34 cellular contexts compared by ENCODE assay signal in the genomic region with DNA sequence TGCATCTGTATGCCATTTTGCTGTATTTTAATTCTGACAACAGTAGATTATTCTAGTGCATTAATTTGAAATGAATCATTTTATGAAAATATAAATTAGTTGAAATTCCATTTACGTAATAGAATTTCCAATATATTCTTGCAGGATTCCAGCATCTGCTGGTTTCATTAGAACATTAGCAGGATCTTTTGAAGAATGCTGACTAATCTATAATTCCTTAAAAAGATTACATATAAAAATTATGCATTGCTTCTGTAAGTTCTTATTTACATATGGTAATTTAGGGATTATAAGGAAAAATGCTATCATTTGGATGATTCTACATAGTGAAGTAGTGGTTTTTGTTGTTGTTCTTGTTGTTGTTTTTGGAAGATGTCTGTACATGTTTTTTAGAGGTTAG.
"Had no signal": no experiment of that assay in that cellular context is flagged by ENCODE, and none has a peak within 500 bp of the region (broad histone marks: within the 10 kb centered on the region; RNA-seq: fewer than 3 reads in every experiment).

No MANE protein-coding gene starts in this region.

- H3K27me3 ChIP-seq: adrenal gland, body of pancreas, brain microvascular endothelial cell, breast epithelium had no signal

- H3K9me3 ChIP-seq: adrenal gland, body of pancreas, breast epithelium had no signal

- H3K4me3 ChIP-seq: adrenal gland, body of pancreas, breast epithelium had no signal

- FAIRE-seq: astrocyte, colon, TTC549 had no signal

- DNase-seq: activated B cell treated with CpG ODN at 0.5 μM for 24 hours; activated CD4-positive, alpha-beta memory T cell treated with anti-CD3 and anti-CD28 coated beads for 36 hours; activated CD4-positive, alpha-beta T cell treated with anti-CD3 and anti-CD28 coated beads for 4 hours; activated CD4-positive, alpha-beta T cell treated with anti-CD3 and anti-CD28 coated beads, Interleukin-2, amount 10 ng/mL, durations not matched to agents 24 days and 14 days; activated CD4-positive, alpha-beta T cell treated with anti-CD3 and anti-CD28 coated beads, Interleukin-2, amount 50 U/mL, for 1 hour; activated CD4-positive, alpha-beta T cell treated with anti-CD3 and anti-CD28 coated beads, Interleukin-2, amount 50 U/mL, for 4 hours; activated CD4-positive, CD25-positive, alpha-beta regulatory T cell treated with anti-CD3 and anti-CD28 coated beads, Interleukin-2, amount 50 U/mL, for 72 hours; activated CD8-positive, alpha-beta memory T cell treated with anti-CD3 and anti-CD28 coated beads, Interleukin-2, amount 50 U/mL, for 4 hours; activated CD8-positive, alpha-beta T cell treated with anti-CD3 and anti-CD28 coated beads for 36 hours; activated effector memory CD4-positive, alpha-beta T cell treated with anti-CD3 and anti-CD28 coated beads, Interleukin-2, amount 50 U/mL, for 16 hours; activated gamma-delta T cell treated with Interleukin-2 at 50 U/mL for 16 hours; activated naive CD4-positive, alpha-beta T cell; activated naive CD4-positive, alpha-beta T cell treated with anti-CD3 and anti-CD28 coated beads for 36 hours; activated naive CD4-positive, alpha-beta T cell treated with anti-CD3 and anti-CD28 coated beads, Interleukin-2, amount 50 U/mL, for 16 hours; activated naive CD8-positive, alpha-beta T cell treated with anti-CD3 and anti-CD28 coated beads for 36 hours; activated T-cell treated with anti-CD3 and anti-CD28 coated beads for 4 hours; activated T-cell treated with anti-CD3 and anti-CD28 coated beads, Interleukin-2, amount 50 U/mL, for 1 hour; activated T-cell treated with anti-CD3 and anti-CD28 coated beads, Interleukin-2, amount 50 U/mL, for 4 hours; activated T-cell treated with anti-CD3 and anti-CD28 coated beads, Interleukin-2, amount 50 U/mL, for 72 hours; adrenal gland; amniotic stem cell; aorta; body of pancreas; brain microvascular endothelial cell; central memory CD4-positive, alpha-beta T cell; T-helper 2 cell; T-helper 9 cell had no signal

- ATAC-seq: activated CD8-positive, alpha-beta T cell treated with anti-CD3 and anti-CD28 coated beads for 36 hours; activated naive CD4-positive, alpha-beta T cell treated with anti-CD3 and anti-CD28 coated beads, Interleukin-2, amount 50 U/mL, for 72 hours; activated T-cell treated with anti-CD3 and anti-CD28 coated beads, Interleukin-2, amount 50 U/mL, for 4 hours; activated T-cell treated with anti-CD3 and anti-CD28 coated beads, Interleukin-2, amount 50 U/mL, for 72 hours; activated T-helper 17 cell treated with anti-CD3 and anti-CD28 coated beads, Interleukin-2, amount 50 U/mL, for 72 hours; body of pancreas had no signal

- H3K27ac ChIP-seq: adrenal gland, body of pancreas, brain microvascular endothelial cell, breast epithelium, VCaP had no signal

- H3K4me1 ChIP-seq: adrenal gland, body of pancreas, breast epithelium had no signal

- H3K36me3 ChIP-seq: adrenal gland, brain microvascular endothelial cell, breast epithelium had no signal
